1 cellular context compared by ENCODE assay signal in the genomic region with DNA sequence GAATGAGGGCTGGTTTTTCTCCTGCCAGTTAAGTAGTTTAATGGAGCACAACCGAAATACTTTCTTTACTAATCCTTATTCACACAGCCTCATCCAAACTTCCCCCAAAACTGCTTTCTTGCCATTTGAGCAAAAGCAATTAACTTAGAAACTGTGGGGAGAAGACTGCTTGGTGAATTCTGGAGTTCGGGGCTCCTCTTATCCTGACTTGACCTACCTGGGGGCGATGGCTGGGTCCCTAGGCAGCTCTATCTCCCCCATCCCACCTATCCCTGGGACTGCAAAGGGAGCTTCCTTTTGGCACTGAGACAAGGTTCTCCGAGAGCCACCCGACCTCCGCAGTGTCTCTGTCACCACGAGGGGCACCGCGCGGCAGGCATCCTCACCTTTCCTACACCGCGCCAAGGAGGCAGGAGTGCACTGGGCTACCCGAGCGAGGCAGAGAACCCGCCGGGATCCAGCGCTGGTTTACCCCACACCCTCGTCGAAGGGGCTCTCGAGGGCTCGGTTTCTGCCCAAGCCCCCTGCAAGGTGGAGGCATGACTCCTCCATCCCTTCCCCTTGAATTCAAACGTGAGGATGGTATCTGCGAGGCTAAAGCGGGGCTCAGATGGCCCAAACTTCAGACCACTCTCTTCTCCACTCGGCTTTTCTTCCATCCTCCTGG.
A peak's percentile ranks its signal among the peaks of the same experiment; 100 is the strongest.
TF ChIP-seq lines count a peak whose summit lies in the region.

No MANE protein-coding gene starts in this region.

TF ChIP-seq in HepG2, 621 proteins besides CTCF, POLR2A, EP300 and RAD21 (continued from another document and continues in another):
- TF ChIP-seq ZBTB40 (IDR thresholded peaks at IDR 0.05) (no peak), ZBTB40 (CRISPR knock-in tag; IDR thresholded peaks at IDR 0.05) (no peak), ARNT2 (CRISPR knock-in tag; IDR thresholded peaks at IDR 0.05; ENCODE audit: low read depth) (no peak), HOXA3 (CRISPR knock-in tag; IDR thresholded peaks at IDR 0.05) (peak; percentile 16; the same call in 1 of the 2 replicates), ZNF431 (CRISPR knock-in tag; IDR thresholded peaks at IDR 0.05; ENCODE audit: borderline replicate concordance, low read depth) (0 out of 2 replicates have a peak, but pooled peaks have one; percentile 3), PTBP1 (IDR thresholded peaks at IDR 0.05; ENCODE audit: low read depth, low read length, poor library complexity, severe bottlenecking) (no peak), ARID5B (CRISPR knock-in tag; IDR thresholded peaks at IDR 0.05) (no peak; the same call in 1 of the 2 replicates), ZNF724P (CRISPR knock-in tag; IDR thresholded peaks at IDR 0.05; ENCODE audit: borderline replicate concordance) (no peak; the same call in 1 of the 2 replicates), ELF4 (CRISPR knock-in tag; IDR thresholded peaks at IDR 0.05; ENCODE audit: borderline replicate concordance) (no peak), ZNF879 (CRISPR knock-in tag; IDR thresholded peaks at IDR 0.05) (no peak), ZNF781 (CRISPR knock-in tag; IDR thresholded peaks at IDR 0.05; ENCODE audit: borderline replicate concordance, not compliant biosample characterization) (no peak), ZSCAN29 (CRISPR knock-in tag; conservative IDR thresholded peaks at IDR 0.05) (0 out of 2 replicates have a peak, but pooled peaks have one; percentile 44), ZKSCAN1 (IDR thresholded peaks at IDR 0.05; ENCODE audit: low read length) (no peak), ZNF556 (CRISPR knock-in tag; IDR thresholded peaks at IDR 0.05; ENCODE audit: borderline replicate concordance) (no peak), HBP1 (CRISPR knock-in tag; IDR thresholded peaks at IDR 0.05; ENCODE audit: low read depth) (no peak), SRSF4 (IDR thresholded peaks at IDR 0.05; ENCODE audit: low read depth, low read length, poor library complexity, severe bottlenecking) (no peak), PHF8 (CRISPR knock-in tag; IDR thresholded peaks at IDR 0.05) (no peak), NRL (CRISPR knock-in tag; IDR thresholded peaks at IDR 0.05; ENCODE audit: borderline replicate concordance) (no peak; the same call in 1 of the 2 replicates), ZNF414 (CRISPR knock-in tag; IDR thresholded peaks at IDR 0.05) (no peak), MYNN (CRISPR knock-in tag; IDR thresholded peaks at IDR 0.05; ENCODE audit: low read depth) (no peak), ZNF460 (CRISPR knock-in tag; IDR thresholded peaks at IDR 0.05; ENCODE audit: borderline replicate concordance) (no peak), CSRNP1 (CRISPR knock-in tag; IDR thresholded peaks at IDR 0.05) (no peak), ZBTB21 (CRISPR knock-in tag; IDR thresholded peaks at IDR 0.05) (no peak), RFX1 (IDR thresholded peaks at IDR 0.05) (no peak), BRD4 (CRISPR knock-in tag; IDR thresholded peaks at IDR 0.05) (no peak; the same call in 1 of the 2 replicates), ZNF614 (CRISPR knock-in tag; IDR thresholded peaks at IDR 0.05; ENCODE audit: borderline replicate concordance) (no peak), JUN (CRISPR knock-in tag; IDR thresholded peaks at IDR 0.05) (no peak), ATF6 (CRISPR knock-in tag; conservative IDR thresholded peaks at IDR 0.05) (no peak), ZNF773 (CRISPR knock-in tag; IDR thresholded peaks at IDR 0.05; ENCODE audit: borderline replicate concordance) (0 out of 2 replicates have a peak, but pooled peaks have one; percentile 2), HIVEP1 (CRISPR knock-in tag; IDR thresholded peaks at IDR 0.05) (0 out of 2 replicates have a peak, but pooled peaks have one; percentile 53), ZNF558 (CRISPR knock-in tag; IDR thresholded peaks at IDR 0.05; ENCODE audit: borderline replicate concordance) (no peak)
- TF ChIP-seq, protein P1, sequence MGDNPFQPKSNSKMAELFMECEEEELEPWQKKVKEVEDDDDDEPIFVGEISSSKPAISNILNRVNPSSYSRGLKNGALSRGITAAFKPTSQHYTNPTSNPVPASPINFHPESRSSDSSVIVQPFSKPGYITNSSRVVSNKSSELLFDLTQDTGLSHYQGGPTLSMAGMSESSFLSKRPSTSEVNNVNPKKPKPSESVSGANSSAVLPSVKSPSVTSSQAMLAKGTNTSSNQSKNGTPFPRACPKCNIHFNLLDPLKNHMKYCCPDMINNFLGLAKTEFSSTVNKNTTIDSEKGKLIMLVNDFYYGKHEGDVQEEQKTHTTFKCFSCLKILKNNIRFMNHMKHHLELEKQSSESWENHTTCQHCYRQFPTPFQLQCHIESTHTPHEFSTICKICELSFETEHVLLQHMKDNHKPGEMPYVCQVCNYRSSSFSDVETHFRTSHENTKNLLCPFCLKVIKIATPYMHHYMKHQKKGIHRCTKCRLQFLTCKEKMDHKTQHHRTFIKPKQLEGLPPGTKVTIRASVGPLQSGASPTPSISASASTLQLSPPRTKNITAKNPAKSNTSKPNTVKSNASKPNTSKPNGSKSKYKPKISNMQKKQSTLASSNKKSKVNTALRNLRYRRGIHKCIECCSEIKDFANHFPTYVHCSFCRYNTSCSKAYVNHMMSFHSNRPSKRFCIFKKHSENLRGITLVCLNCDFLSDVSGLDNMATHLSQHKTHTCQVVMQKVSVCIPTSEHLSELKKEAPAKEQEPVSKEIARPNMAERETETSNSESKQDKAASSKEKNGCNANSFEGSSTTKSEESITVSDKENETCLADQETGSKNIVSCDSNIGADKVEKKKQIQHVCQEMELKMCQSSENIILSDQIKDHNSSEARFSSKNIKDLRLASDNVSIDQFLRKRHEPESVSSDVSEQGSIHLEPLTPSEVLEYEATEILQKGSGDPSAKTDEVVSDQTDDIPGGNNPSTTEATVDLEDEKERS (CRISPR knock-in tag; IDR thresholded peaks at IDR 0.05) = no peak
